Comparison of ENCODE assay signal across 14 cellular contexts in genomic region chr2:39511219-39511785, GRCh38.
DNase-seq lines count a peak whose midpoint lies in the region; ATAC-seq and TF ChIP-seq lines count a peak whose summit lies in the region.
"Had no signal": no experiment of that assay in that cellular context is flagged by ENCODE, and none has a peak within 500 bp of the region (broad histone marks: within the 10 kb centered on the region; RNA-seq: fewer than 3 reads in every experiment).

No MANE protein-coding gene starts in this region.

- H3K9me3 Mint-ChIP-seq in activated naive CD4-positive, alpha-beta T cell treated with anti-CD3 and anti-CD28 coated beads for 36 hours: no peaks in the 10 kb centered on the region
- H3K9me3 Mint-ChIP-seq: activated T-helper 1 cell treated with anti-CD3 and anti-CD28 coated beads, Interleukin-12 subunit alpha, Interleukin-12 subunit beta, Interleukin-2, Interleukin-4 antibody, amounts not matched to agents 30 ng/mL and 10 ng/mL and 1 ng/mL, durations not matched to agents 14 hours and 24 hours and 36 hours; nephron progenitor cell had no signal

- intact Hi-C loops in activated naive CD4-positive, alpha-beta T cell treated with anti-CD3 and anti-CD28 coated beads for 36 hours (cut with micrococcal nuclease): loop anchor here (10.0 kb wide), 1 partner anchor 433 kb away; no protein-coding TSS in a partner anchor
- intact Hi-C loops in body of pancreas (cut with DNase I) (no loop called here), thyroid gland (cut with DNase I) (no loop called here)

- no peak overlapping the region for H3K4me3 Mint-ChIP-seq in activated naive CD4-positive, alpha-beta T cell treated with anti-CD3 and anti-CD28 coated beads for 36 hours
- H3K4me3 Mint-ChIP-seq: nephron progenitor cell had no signal

- H3K9ac ChIP-seq in muscle layer of colon (ENCODE audit: low read length): no peak overlapping the region

- H3K27me3 Mint-ChIP-seq in activated naive CD4-positive, alpha-beta T cell treated with anti-CD3 and anti-CD28 coated beads for 36 hours (ENCODE audit: low read depth): peaks cover 3% of the 10 kb centered on the region

- H3K4me1 ChIP-seq in body of pancreas (peaks cover 41% of the 10 kb centered on the region), muscle layer of colon (ENCODE audit: insufficient read depth, low read length) (peaks cover 81% of the 10 kb centered on the region), thyroid gland (peaks cover 71 to 76% of the 10 kb centered on the region in 2 donors)
- H3K4me1 ChIP-seq: suprapubic skin had no signal

- no peaks in the 10 kb centered on the region for H3K36me3 Mint-ChIP-seq in activated naive CD4-positive, alpha-beta T cell treated with anti-CD3 and anti-CD28 coated beads for 36 hours (ENCODE audit: low read depth)

- TF ChIP-seq POLR2A in body of pancreas (IDR thresholded peaks at IDR 0.05): no peak
- no peak for TF ChIP-seq POLR2A in thyroid gland (IDR thresholded peaks at IDR 0.05)

- WGBS in body of pancreas, 2 donors: 77 to 85% methylated on average over 6 of the region's 6 CpGs
- 51 to 57% methylated on average over 6 of the region's 6 CpGs for WGBS in thyroid gland, 2 donors

- CTCF ChIA-PET in activated naive CD4-positive, alpha-beta T cell treated with anti-CD3 and anti-CD28 coated beads for 36 hours (lab: Charles Lee): interaction anchor here (1.1 kb wide), 1 partner anchor 19 kb away, joined by 3 read pairs; no protein-coding TSS in a partner anchor

- H3K4me3 ChIP-seq in body of pancreas (no peak overlapping the region), muscle layer of colon (ENCODE audit: low read depth in 1 of 2, low read length in 2 of 2) (no peak overlapping the region), thyroid gland (replicated peaks in 1 of 3) (no peak overlapping the region)
- H3K4me3 ChIP-seq: skin epidermis, suprapubic skin had no signal

- H3K4me1 Mint-ChIP-seq in activated naive CD4-positive, alpha-beta T cell treated with anti-CD3 and anti-CD28 coated beads for 36 hours (ENCODE audit: low read depth): peaks cover 34% of the 10 kb centered on the region

- H3K27ac ChIP-seq in body of pancreas (no peak overlapping the region), muscle layer of colon (ENCODE audit: low read depth, low read length) (peak overlapping the region; percentile 83), thyroid gland (peak overlapping the region; percentile 69 to 80 (median 79))
- H3K27ac ChIP-seq: suprapubic skin had no signal

- peak overlapping the region; percentile 67 for H3K27ac Mint-ChIP-seq in activated naive CD4-positive, alpha-beta T cell treated with anti-CD3 and anti-CD28 coated beads for 36 hours

- TF ChIP-seq CTCF in body of pancreas (IDR thresholded peaks at IDR 0.05) (no peak), thyroid gland (IDR thresholded peaks at IDR 0.05) (no peak)

- no peaks in the 10 kb centered on the region for H3K27me3 ChIP-seq in body of pancreas
- no peaks in the 10 kb centered on the region for H3K27me3 ChIP-seq in muscle layer of colon (ENCODE audit: control insufficient read depth in 1 of 2, insufficient read depth in 2 of 2, low read length in 2 of 2)
- no peaks in the 10 kb centered on the region for H3K27me3 ChIP-seq in thyroid gland
- H3K27me3 ChIP-seq: suprapubic skin had no signal

- H3K9me3 ChIP-seq in body of pancreas (no peaks in the 10 kb centered on the region), muscle layer of colon (ENCODE audit: low read length) (no peaks in the 10 kb centered on the region), thyroid gland (no peaks in the 10 kb centered on the region)
- H3K9me3 ChIP-seq: suprapubic skin had no signal

- ATAC-seq in body of pancreas (no peak), GM21529 (IDR thresholded peaks at IDR 0.05; ENCODE audit: unreplicated experiment) (no peak), GM19324 (IDR thresholded peaks at IDR 0.05; ENCODE audit: low FRiP score, unreplicated experiment) (no peak)

- H3K36me3 ChIP-seq in body of pancreas (replicated peaks in 1 of 2; ENCODE audit: insufficient read depth in 1 of 2, low read depth in 2 of 2): no peaks in the 10 kb centered on the region
- H3K36me3 ChIP-seq in muscle layer of colon (ENCODE audit: insufficient read depth, low read length): no peaks in the 10 kb centered on the region
- no peaks in the 10 kb centered on the region for H3K36me3 ChIP-seq in thyroid gland
- H3K36me3 ChIP-seq: suprapubic skin had no signal

- DNase-seq in activated naive CD4-positive, alpha-beta T cell treated with anti-CD3 and anti-CD28 coated beads for 36 hours: no peak
- no peak for DNase-seq in activated naive CD4-positive, alpha-beta T cell treated with Interleukin-2 at 50 U/mL for 16 hours
- peak; percentile 21 to 76 (median 50) for DNase-seq in body of pancreas
- DNase-seq in thyroid gland: peak; percentile 80 to 87
- no peak for DNase-seq in SKM-1 treated with dmso at 0.1 percent for 144 hours (lab: John Stamatoyannopoulos, UW; ENCODE audit: unreplicated experiment)
- DNase-seq: activated CD4-positive, alpha-beta T cell treated with anti-CD3 and anti-CD28 coated beads, Interleukin-2, amount 50 U/mL, for 4 hours; glutamatergic neuron; nephron progenitor cell had no signal

Comparison
In these comparisons a context has a peak if more than half of its experiments do, and no peak if none do; other contexts are left out.
1. DNase-seq: peak in body of pancreas (4 of 4) and thyroid gland (2 of 2); none in activated naive CD4-positive, alpha-beta T cell treated with anti-CD3 and anti-CD28 coated beads for 36 hours (single experiment), activated naive CD4-positive, alpha-beta T cell treated with Interleukin-2 at 50 U/mL for 16 hours (single experiment) and SKM-1 treated with dmso at 0.1 percent for 144 hours (single experiment).
2. H3K27ac ChIP-seq: peak in muscle layer of colon (single experiment) and thyroid gland (3 of 3); none in body of pancreas (0 of 4).